Comparison of ENCODE assay signal across 8 cellular contexts in the genomic region with DNA sequence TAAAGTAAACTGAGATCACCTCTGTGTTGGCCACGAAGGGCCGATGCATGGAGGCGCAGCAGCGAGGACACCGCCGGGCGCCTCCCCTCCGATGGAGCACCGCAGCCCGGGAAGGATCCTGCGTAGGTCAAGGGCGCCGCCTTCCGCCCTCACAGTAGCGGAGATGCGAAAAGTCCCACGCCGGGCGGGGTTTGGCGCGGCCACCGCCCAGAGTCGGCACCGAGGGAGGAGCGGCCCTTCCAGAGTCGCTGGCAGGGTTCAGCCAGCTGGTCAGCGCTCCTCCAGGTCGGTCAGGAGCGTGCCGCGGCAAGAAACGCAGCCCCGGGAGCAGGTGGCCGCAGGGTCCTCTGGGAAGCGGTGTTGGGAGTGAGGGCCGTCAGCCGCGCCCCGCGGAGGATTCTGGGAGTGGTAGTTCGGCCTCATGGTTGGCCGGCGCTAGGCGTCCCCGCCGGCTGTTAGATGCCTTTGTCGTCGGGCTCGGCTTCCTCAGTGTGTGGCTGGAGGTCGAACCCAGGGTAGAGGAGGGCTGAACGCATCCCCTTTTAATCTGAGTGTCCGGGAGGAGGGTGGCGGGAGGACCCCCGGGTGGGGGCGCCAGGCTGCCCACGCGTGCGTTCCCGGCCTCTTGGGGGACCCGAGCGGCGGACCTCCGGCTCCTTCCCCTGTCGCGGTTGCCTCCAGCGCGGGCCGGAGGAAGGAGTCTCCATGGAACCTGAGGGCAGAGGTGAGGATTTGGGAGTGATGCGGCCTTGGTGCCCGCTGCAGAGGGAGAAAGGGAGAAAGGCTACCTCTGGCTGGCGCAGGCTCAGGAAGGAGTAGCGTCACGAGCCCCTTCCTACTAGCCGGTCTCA. TPM values are rescaled to one million over a fixed set of nuclear protein-coding genes. Genes with fewer than 3 reads are reported as not detected.
DNase-seq lines count a peak whose midpoint lies in the region; ATAC-seq and TF ChIP-seq lines count a peak whose summit lies in the region.

A gene (plus strand): TSS at position 411 of the 851 bp plus-strand sequence. CDS start 295 bp downstream, at position 706.

- in situ Hi-C loops in mammary epithelial cell (cut with MboI; ENCODE audit: low sequenced_read_pairs in 2 of 2), result no loop called here

- H3K9me3 ChIP-seq in A673 (ENCODE audit: low read depth, low read length, poor library complexity, severe bottlenecking), result peaks cover 25% of the 10 kb centered on the region
- H3K9me3 ChIP-seq in WERI-Rb-1 (ENCODE audit: severe bottlenecking), result peaks cover 5% of the 10 kb centered on the region
- H3K9me3 ChIP-seq in mammary epithelial cell (replicated peaks; ENCODE audit: insufficient read depth, low read length), result peaks cover 28% of the 10 kb centered on the region
- H3K9me3 ChIP-seq in smooth muscle cell (replicated peaks; ENCODE audit: low read depth), result peaks cover 20% of the 10 kb centered on the region

- 6% methylated on average over 39 of the region's 74 CpGs for WGBS in mammary epithelial cell (ENCODE audit: low coverage, missing lambda C conversion rate)
- WGBS in smooth muscle cell (ENCODE audit: low lambda C conversion rate), result 2% methylated on average over 72 of the region's 74 CpGs

- H3K9ac ChIP-seq in mammary epithelial cell (ENCODE audit: insufficient read depth, low read length) (peak within 1 kb of the TSS; percentile 51), smooth muscle cell (ENCODE audit: low read depth) (peak within 1 kb of the TSS; percentile 25)

- H4K20me1 ChIP-seq in mammary epithelial cell (ENCODE audit: insufficient read depth, low read length), result no peaks in the 10 kb centered on the region
- H4K20me1 ChIP-seq in smooth muscle cell (ENCODE audit: low read depth), result no peaks in the 10 kb centered on the region

- H3K79me2 ChIP-seq in mammary epithelial cell (ENCODE audit: insufficient read depth, low read length) (no peaks in the 10 kb centered on the region), smooth muscle cell (ENCODE audit: low read depth) (no peaks in the 10 kb centered on the region)

- POLR2A ChIA-PET in A673 (lab: Charles Lee; ENCODE audit: low non-redundant PET), result no interaction called here

- BruUV-seq in A673 (replicated peaks; lab: Mats Ljungman, UMichigan) (TSS peak; percentile 53), mammary epithelial cell (replicated peaks; lab: Mats Ljungman, UMichigan) (TSS peak; percentile 37)

- H3K4me2 ChIP-seq in mammary epithelial cell (ENCODE audit: insufficient read depth, low read depth, low read length) (peak within 1 kb of the TSS; percentile 86), smooth muscle cell (peak within 1 kb of the TSS; percentile 96)

- TF ChIP-seq CTCF in A673 (conservative IDR thresholded peaks at IDR 0.05; ENCODE audit: low read depth, low read length) (peak; percentile 55), WERI-Rb-1 (IDR thresholded peaks at IDR 0.05; ENCODE audit: low read depth, low read length) (peak; percentile 80), mammary epithelial cell (conservative IDR thresholded peaks at IDR 0.05 in 1 of 2, IDR thresholded peaks at IDR 0.05 in 1 of 2; ENCODE audit: extremely low read depth in 1 of 2, insufficient read depth in 1 of 2, low read depth in 1 of 2, low read length in 2 of 2) (peak; percentile 9 to 59), smooth muscle cell (IDR thresholded peaks at IDR 0.05; ENCODE audit: borderline replicate concordance, insufficient read depth, poor library complexity, severe bottlenecking) (peak; percentile 24)

- H3K36me3 ChIP-seq in A673 (ENCODE audit: insufficient read depth, low read length, poor library complexity, severe bottlenecking) (peaks cover 22% of the 10 kb centered on the region), WERI-Rb-1 (peaks cover 34% of the 10 kb centered on the region), mammary epithelial cell (ENCODE audit: insufficient read depth, low read length) (peaks cover 9% of the 10 kb centered on the region), smooth muscle cell (ENCODE audit: low read depth) (peaks cover 21% of the 10 kb centered on the region)

- H3K27ac ChIP-seq in A673 (ENCODE audit: low read depth, low read length, poor library complexity, severe bottlenecking) (peak within 1 kb of the TSS; percentile 74), WERI-Rb-1 (peak within 1 kb of the TSS; percentile 82), mammary epithelial cell (ENCODE audit: insufficient read depth, low read depth, low read length) (peak within 1 kb of the TSS; percentile 63), smooth muscle cell (ENCODE audit: low read depth) (no peak within 1 kb of the TSS)

- ATAC-seq in GM18517 (IDR thresholded peaks at IDR 0.05; ENCODE audit: unreplicated experiment), result peak; percentile 97
- peak; percentile 97 for ATAC-seq in HG03039 (IDR thresholded peaks at IDR 0.05; ENCODE audit: unreplicated experiment)

- H3F3A ChIP-seq in smooth muscle cell (ENCODE audit: low read depth), result no peaks in the 10 kb centered on the region

- H3K4me3 ChIP-seq in A673 (ENCODE audit: low read depth, low read length, poor library complexity, severe bottlenecking) (peak within 1 kb of the TSS; percentile 75), WERI-Rb-1 (ENCODE audit: low read depth, low read length) (peak within 1 kb of the TSS; percentile 75), mammary epithelial cell (replicated peaks in 1 of 3; ENCODE audit: insufficient read depth in 1 of 3, low read depth in 2 of 3, low read length in 3 of 3) (peak within 1 kb of the TSS; percentile 56 to 73 (median 64)), smooth muscle cell (peak within 1 kb of the TSS; percentile 89)

- dilution Hi-C loops in mammary epithelial cell (cut with HindIII; ENCODE audit: low sequenced_read_pairs), result no loop called here

- CTCF ChIA-PET in A673 (lab: Charles Lee) (no interaction called here), mammary epithelial cell (lab: Charles Lee; ENCODE audit: low non-redundant PET) (no interaction called here)

- intact Hi-C loops in A673 (cut with micrococcal nuclease; ENCODE audit: unreplicated experiment), result loop anchor here (5.0 kb wide), 1 partner anchor 40 kb away; a partner anchor contains a TSS
- intact Hi-C loops in mammary epithelial cell (cut with micrococcal nuclease), result loop anchor here (1.0 to 5.0 kb wide), 5 partner anchors 14 to 185 kb away; a partner anchor contains a TSS

- H2AFZ ChIP-seq in mammary epithelial cell (ENCODE audit: low read depth, low read length), result peak within 1 kb of the TSS; percentile 94
- H2AFZ ChIP-seq in smooth muscle cell (ENCODE audit: low read depth), result peak within 1 kb of the TSS; percentile 100

- DNase-seq in A673 (ENCODE audit: low spot score) (peak; percentile 90), NCI-H2107 (lab: John Stamatoyannopoulos, UW) (peak; percentile 70), WERI-Rb-1 (peak; percentile 97), mammary epithelial cell (peak; percentile 96), iPS-NIHi7 (ENCODE audit: extremely low spot score) (peak; percentile 98), smooth muscle cell (lab: John Stamatoyannopoulos, UW; ENCODE audit: unreplicated experiment) (peak; percentile 49)

- H3K4me1 ChIP-seq in A673 (ENCODE audit: insufficient read depth, low read length, poor library complexity, severe bottlenecking) (peaks cover 3% of the 10 kb centered on the region), mammary epithelial cell (ENCODE audit: insufficient read depth, low read length) (peaks cover 13% of the 10 kb centered on the region), smooth muscle cell (ENCODE audit: low read depth) (peaks cover 10% of the 10 kb centered on the region)

- no peaks in the 10 kb centered on the region for H3K27me3 ChIP-seq in A673 (replicated peaks; ENCODE audit: insufficient read depth, low read depth, low read length, poor library complexity)
- H3K27me3 ChIP-seq in WERI-Rb-1 (ENCODE audit: insufficient read depth, low read depth, severe bottlenecking), result no peaks in the 10 kb centered on the region
- no peaks in the 10 kb centered on the region for H3K27me3 ChIP-seq in mammary epithelial cell (ENCODE audit: insufficient read depth, low read length)
- no peaks in the 10 kb centered on the region for H3K27me3 ChIP-seq in smooth muscle cell (ENCODE audit: low read depth)

RNA-seq across cellular contexts. Expression of the gene that starts here (rescaled TPM):
- total RNA-seq in A673 (2021), result 7.2 and 8.2 TPM in 2 replicates
- total RNA-seq in mammary epithelial cell, result 10 to 100 TPM in 1 of 2 donors, 1 to 10 TPM in 1; 4.8 to 12.0 TPM
- polyA plus RNA-seq in mammary epithelial cell, result 1.8 TPM
- polyA minus RNA-seq in mammary epithelial cell, result 3.9 TPM
- total RNA-seq in smooth muscle cell, result 3.7 and 5.3 TPM in 2 replicates
- polyA plus RNA-seq in smooth muscle cell, result 0.63 and 1.6 TPM in 2 replicates

Comparison
In these comparisons a context has a peak if more than half of its experiments do, and no peak if none do; other contexts are left out.
1. CTCF ChIP-seq: peak in every context shown above with its lines; median percentile 80 in WERI-Rb-1; 55 in A673; 34 in mammary epithelial cell; 24 in smooth muscle cell.